17 cellular contexts compared by ENCODE assay signal in genomic region chr11:76794371-76795284, GRCh38. TPM values are rescaled to one million over a fixed set of nuclear protein-coding genes. Genes with fewer than 3 reads are reported as not detected.
A peak's percentile ranks its signal among the peaks of the same experiment; 100 is the strongest.
DNase-seq lines count a peak whose midpoint lies in the region; ATAC-seq and TF ChIP-seq lines count a peak whose summit lies in the region.
"Had no signal": no experiment of that assay in that cellular context is flagged by ENCODE, and none has a peak within 500 bp of the region (broad histone marks: within the 10 kb centered on the region; RNA-seq: fewer than 3 reads in every experiment).

No MANE protein-coding gene starts in this region.

- intact Hi-C loops in PC-9 (cut with micrococcal nuclease; ENCODE audit: unreplicated experiment): no loop called here
- intact Hi-C loops in gastrocnemius medialis (cut with DNase I; ENCODE audit: low total_unique reads): no loop called here

- no peaks in the 10 kb centered on the region for H3K9me2 ChIP-seq in PC-9 (ENCODE audit: insufficient read depth)

- H3K79me2 ChIP-seq in PC-9 (ENCODE audit: low read depth): peaks cover 96% of the 10 kb centered on the region

- H3K4me1 ChIP-seq in PC-9 (replicated peaks; ENCODE audit: insufficient read depth): peaks cover 45% of the 10 kb centered on the region
- H3K4me1 ChIP-seq in gastrocnemius medialis: peaks cover 14 to 16% of the 10 kb centered on the region in 2 donors

- H3K9me3 Mint-ChIP-seq in mesothelial cell of epicardium: peaks cover 16% of the 10 kb centered on the region
- H3K9me3 Mint-ChIP-seq: activated naive CD8-positive, alpha-beta T cell treated with anti-CD3 and anti-CD28 coated beads for 36 hours; activated T-cell treated with anti-CD3 and anti-CD28 coated beads, Interleukin-2, amount 50 U/mL, for 4 hours had no signal

- H3K36me3 ChIP-seq in PC-9 (ENCODE audit: low read depth) (peaks cover 84% of the 10 kb centered on the region), gastrocnemius medialis (no peaks in the 10 kb centered on the region)

- DNase-seq in AG20443 (ENCODE audit: low spot score) (peak; percentile 5), PC-9 (no peak), iPS-NIHi7 (ENCODE audit: extremely low spot score) (peak; percentile 3), gastrocnemius medialis (no peak), NCI-H2227 (lab: John Stamatoyannopoulos, UW; ENCODE audit: unreplicated experiment) (no peak), GM19240 (ENCODE audit: insufficient read length, low spot score) (no peak), mesothelial cell of epicardium (ENCODE audit: low spot score in 2 of 2, unreplicated experiment in 2 of 2) (no peak), dermis blood vessel endothelial cell (no peak)
- DNase-seq: activated CD4-positive, alpha-beta T cell treated with anti-CD3 and anti-CD28 coated beads for 4 hours; activated naive CD8-positive, alpha-beta T cell treated with anti-CD3 and anti-CD28 coated beads for 36 hours; activated T-cell treated with anti-CD3 and anti-CD28 coated beads, Interleukin-2, amount 50 U/mL, for 4 hours; AML-193; GF-D8; mesenchymal stem cell; stimulated activated naive CD4-positive, alpha-beta T cell treated with Interleukin-2 at 50 U/mL for 16 hours; T-helper 9 cell had no signal

- in situ Hi-C loops in gastrocnemius medialis (cut with MboI; ENCODE audit: low sequenced_read_pairs in 4 of 4): loop anchor here in 3 of 4 donors (5.0 to 10.0 kb wide), 3 partner anchors 50 to 60 kb away; no protein-coding TSS in a partner anchor

- H3K4me1 Mint-ChIP-seq in mesothelial cell of epicardium: peaks cover 18% of the 10 kb centered on the region

- POLR2A ChIA-PET in PC-9 (lab: Charles Lee; ENCODE audit: unreplicated experiment): no interaction called here

- H3K27ac Mint-ChIP-seq in mesothelial cell of epicardium: no peak overlapping the region
- H3K27ac Mint-ChIP-seq: activated naive CD8-positive, alpha-beta T cell treated with anti-CD3 and anti-CD28 coated beads for 36 hours had no signal

- TF ChIP-seq POLR2A in gastrocnemius medialis (IDR thresholded peaks at IDR 0.05): no peak

- H3K27me3 ChIP-seq in PC-9 (ENCODE audit: insufficient read depth, low read depth) (no peaks in the 10 kb centered on the region), gastrocnemius medialis (no peaks in the 10 kb centered on the region)
- H3K27me3 ChIP-seq: SJSA1 had no signal

- peaks cover 82% of the 10 kb centered on the region for H4K20me1 ChIP-seq in PC-9 (ENCODE audit: insufficient read depth)

- peaks cover 49% of the 10 kb centered on the region for H3F3A ChIP-seq in PC-9 (ENCODE audit: insufficient read depth, low read depth)

- H3K4me3 ChIP-seq in PC-9: no peak overlapping the region
- no peak overlapping the region for H3K4me3 ChIP-seq in gastrocnemius medialis
- H3K4me3 ChIP-seq: SJSA1 had no signal

- TF ChIP-seq CTCF in PC-9 (conservative IDR thresholded peaks at IDR 0.05) (no peak), gastrocnemius medialis (IDR thresholded peaks at IDR 0.05 in 4 of 5, conservative IDR thresholded peaks at IDR 0.05 in 1 of 5) (no peak), mesothelial cell of epicardium (IDR thresholded peaks at IDR 0.05; ENCODE audit: unreplicated experiment) (no peak)

- no peaks in the 10 kb centered on the region for H3K27me3 Mint-ChIP-seq in mesothelial cell of epicardium (ENCODE audit: low read depth)
- H3K27me3 Mint-ChIP-seq: activated naive CD8-positive, alpha-beta T cell treated with anti-CD3 and anti-CD28 coated beads for 36 hours had no signal

- peaks cover 25% of the 10 kb centered on the region for H3K36me3 Mint-ChIP-seq in mesothelial cell of epicardium
- H3K36me3 Mint-ChIP-seq: activated naive CD8-positive, alpha-beta T cell treated with anti-CD3 and anti-CD28 coated beads for 36 hours had no signal

- peak overlapping the region; percentile 72; the same call in 1 of the 2 replicates for H3K27ac ChIP-seq in PC-9
- H3K27ac ChIP-seq in gastrocnemius medialis: peak overlapping the region in 3 of 4 donors; percentile 30 to 43 (median 37)
- H3K27ac ChIP-seq: SJSA1 had no signal

- no peaks in the 10 kb centered on the region for H3K9me3 ChIP-seq in PC-9 (ENCODE audit: insufficient read depth, low read depth)
- H3K9me3 ChIP-seq in gastrocnemius medialis: no peaks in the 10 kb centered on the region
- H3K9me3 ChIP-seq: SJSA1 had no signal

- H3K4me2 ChIP-seq in PC-9: no peak overlapping the region

- BruUV-seq in PC-9 (replicated peaks; lab: Mats Ljungman, UMichigan): no TSS peak

- no peak for ATAC-seq in gastrocnemius medialis
- ATAC-seq: activated T-cell treated with anti-CD3 and anti-CD28 coated beads, Interleukin-2, amount 50 U/mL, for 4 hours had no signal

- no peak overlapping the region for H2AFZ ChIP-seq in PC-9

- CTCF ChIA-PET in PC-9 (lab: Charles Lee): interaction anchor here (1.5 kb wide), 1 partner anchor 60 kb away, joined by 3 read pairs; no protein-coding TSS in a partner anchor

- no peak overlapping the region for H3K4me3 Mint-ChIP-seq in mesothelial cell of epicardium
- H3K4me3 Mint-ChIP-seq: activated naive CD8-positive, alpha-beta T cell treated with anti-CD3 and anti-CD28 coated beads for 36 hours; activated T-cell treated with anti-CD3 and anti-CD28 coated beads, Interleukin-2, amount 50 U/mL, for 4 hours had no signal

RNA-seq across cellular contexts. Expression of gene TSKU, which starts 11.5 kb away (rescaled TPM):
- 89.3 and 99.4 TPM in 2 replicates for total RNA-seq in PC-9 (2021)
- total RNA-seq in gastrocnemius medialis: 10 to 100 TPM; 10.2 to 23.9 (median 15.8) TPM
- 39.3 to 43.7 TPM (median 42.8 TPM) in 3 replicates for total RNA-seq in mesothelial cell of epicardium
- total RNA-seq in dermis blood vessel endothelial cell: 4.4 and 8.7 TPM in 2 replicates

Comparison
In these comparisons a context has a peak if more than half of its experiments do, and no peak if none do; other contexts are left out.
1. DNase-seq: peak in AG20443 (single experiment) and iPS-NIHi7 (single experiment); none in PC-9 (0 of 2), gastrocnemius medialis (0 of 2), NCI-H2227 (single experiment), GM19240 (single experiment), mesothelial cell of epicardium (0 of 2) and dermis blood vessel endothelial cell (single experiment).